ENCODE assay signal across 9 cellular contexts in the genomic region with DNA sequence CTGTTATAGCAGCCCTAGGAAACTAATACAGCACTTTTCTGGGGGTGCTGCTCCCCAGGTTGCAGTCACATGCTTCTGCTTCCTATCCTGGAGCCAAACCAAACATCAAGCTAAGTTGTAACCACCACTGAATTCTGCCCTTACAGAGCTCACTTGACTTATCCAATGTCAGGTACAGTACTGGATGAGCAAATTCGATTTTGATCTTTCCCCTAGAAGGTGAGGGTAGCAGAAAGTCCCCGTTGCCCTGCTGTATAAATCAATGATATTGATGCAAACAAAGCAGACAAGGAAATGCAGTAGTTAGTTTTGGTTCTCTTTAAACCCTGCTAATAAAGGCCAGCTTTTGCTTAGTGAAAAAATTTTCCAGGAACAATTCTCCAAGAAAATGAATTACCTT. TPM values are rescaled to one million over a fixed set of nuclear protein-coding genes. Genes with fewer than 3 reads are reported as not detected.
"Had no signal": no experiment of that assay in that cellular context is flagged by ENCODE, and none has a peak within 500 bp of the region (broad histone marks: within the 10 kb centered on the region; RNA-seq: fewer than 3 reads in every experiment).

No MANE protein-coding gene starts in this region.

- H3K27ac ChIP-seq: HL-60 had no signal

- H3K36me3 ChIP-seq: HAP-1 had no signal

- H3K4me1 ChIP-seq: HAP-1 had no signal

- ATAC-seq: HCT116 had no signal

- DNase-seq: GOT3, H7, HFFc6 had no signal

- H3K4me3 ChIP-seq: HAP-1 had no signal

- H3K9me3 ChIP-seq: HAP-1 had no signal

RNA-seq across cellular contexts. Expression of gene ACOT12, which starts 56.1 kb away (rescaled TPM):
- total RNA-seq: H4, H7, HFFc6, HT1080 had no signal
- polyA plus RNA-seq: IgD-negative memory B cell had no signal
